Comparison of ENCODE assay signal across 2 cellular contexts in the genomic region with DNA sequence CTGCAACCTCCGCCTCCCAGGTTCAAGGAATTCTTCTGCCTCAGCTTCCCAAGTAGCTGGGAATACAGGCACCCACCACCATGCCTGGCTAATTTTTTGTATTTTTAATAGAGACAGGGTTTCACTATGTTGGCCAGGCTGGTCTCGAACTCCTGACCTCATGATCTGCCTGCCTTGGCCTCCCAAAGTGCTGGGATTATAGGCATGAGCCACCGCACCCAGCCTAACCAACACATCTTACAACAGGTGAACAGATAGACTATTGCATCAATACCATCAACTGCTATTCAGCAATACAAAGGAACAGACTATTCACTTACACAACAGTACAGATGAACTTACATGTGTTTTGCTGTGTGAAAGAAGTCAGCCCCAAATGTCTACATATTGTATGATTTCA. TPM values are rescaled to one million over a fixed set of nuclear protein-coding genes. Genes with fewer than 3 reads are reported as not detected.
"Had no signal": no experiment of that assay in that cellular context is flagged by ENCODE, and none has a peak within 500 bp of the region (broad histone marks: within the 10 kb centered on the region; RNA-seq: fewer than 3 reads in every experiment).

No MANE protein-coding gene starts in this region.

RNA-seq across cellular contexts. Expression of gene GOLGA6L6, which starts 45.2 kb away (rescaled TPM):
- total RNA-seq: G401, GM12878 had no signal
- polyA plus RNA-seq: GM12878 had no signal
